Comparison of ENCODE assay signal across 14 cellular contexts in the genomic region with DNA sequence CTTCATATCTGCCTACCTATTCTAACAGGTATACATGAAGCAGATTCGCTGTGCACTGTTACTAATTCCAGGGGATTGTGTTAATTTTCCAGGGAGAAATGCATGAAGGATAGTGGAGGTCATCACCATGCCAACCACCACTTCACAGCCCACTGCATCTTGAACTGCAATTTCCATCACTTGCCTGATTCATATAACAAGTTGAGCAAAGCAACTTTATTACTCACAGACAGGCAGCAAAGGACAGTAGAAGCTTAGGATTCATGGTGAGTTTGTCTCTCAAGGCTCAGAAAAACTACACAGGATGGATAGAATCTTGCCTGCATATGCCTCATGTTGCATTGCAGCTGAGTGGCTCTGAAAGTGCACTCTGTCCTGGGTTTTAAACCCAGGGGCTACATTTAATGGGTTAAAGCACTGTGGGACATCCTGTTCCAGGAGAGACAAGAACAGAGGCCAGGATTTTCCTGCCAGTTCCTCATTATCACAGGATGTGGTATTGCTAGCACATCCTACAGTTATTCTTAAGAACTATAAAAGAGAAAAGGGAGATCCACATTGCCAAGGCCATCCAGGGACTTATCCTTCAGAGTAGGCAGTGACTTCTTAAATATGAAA.
DNase-seq lines count a peak whose midpoint lies in the region; ATAC-seq, FAIRE-seq and TF ChIP-seq lines count a peak whose summit lies in the region.
"Had no signal": no experiment of that assay in that cellular context is flagged by ENCODE, and none has a peak within 500 bp of the region (broad histone marks: within the 10 kb centered on the region; RNA-seq: fewer than 3 reads in every experiment).

No MANE protein-coding gene starts in this region.

- H3K9me3 Mint-ChIP-seq in activated CD4-positive, alpha-beta T cell treated with anti-CD3 and anti-CD28 coated beads, Interleukin-2, amount 10 ng/mL, durations not matched to agents 24 days and 14 days, result no peaks in the 10 kb centered on the region
- no peaks in the 10 kb centered on the region for H3K9me3 Mint-ChIP-seq in astrocyte (ENCODE audit: unreplicated experiment)

- intact Hi-C loops in activated CD4-positive, alpha-beta T cell treated with anti-CD3 and anti-CD28 coated beads, Interleukin-2, amount 10 ng/mL, durations not matched to agents 24 days and 14 days (cut with micrococcal nuclease), result no loop called here

- H3K9me3 ChIP-seq in astrocyte (ENCODE audit: insufficient read depth, low read depth, low read length), result no peaks in the 10 kb centered on the region

- H4K20me1 ChIP-seq in astrocyte (ENCODE audit: insufficient read depth, low read length), result no peaks in the 10 kb centered on the region

- FAIRE-seq in astrocyte (lab: Jason Lieb, UNC), result no peak
- no peak for FAIRE-seq in frontal cortex (lab: Jason Lieb, UNC)

- no peak overlapping the region for H3K4me3 ChIP-seq in HFF-Myc (replicated peaks; ENCODE audit: low read depth, low read length)
- H3K4me3 ChIP-seq in astrocyte (ENCODE audit: insufficient read depth, low read depth, low read length), result no peak overlapping the region

- no peaks in the 10 kb centered on the region for H3K4me1 ChIP-seq in astrocyte (ENCODE audit: insufficient read depth, low read length)
- H3K4me1 ChIP-seq: parathyroid adenoma had no signal

- H3K79me2 ChIP-seq in astrocyte (ENCODE audit: insufficient read depth, low read length), result no peaks in the 10 kb centered on the region
- H3K79me2 ChIP-seq: parathyroid adenoma had no signal

- no peaks in the 10 kb centered on the region for H3K36me3 ChIP-seq in astrocyte (ENCODE audit: insufficient read depth, low read length)

- no peak overlapping the region for H3K27ac ChIP-seq in astrocyte (ENCODE audit: low read depth, low read length)
- H3K27ac ChIP-seq: parathyroid adenoma had no signal

- no peak overlapping the region for H3K9ac ChIP-seq in astrocyte (ENCODE audit: low read length)
- H3K9ac ChIP-seq: parathyroid adenoma had no signal

- ATAC-seq in GM19035 (IDR thresholded peaks at IDR 0.05; ENCODE audit: unreplicated experiment) (no peak), GM21825 (IDR thresholded peaks at IDR 0.05; ENCODE audit: unreplicated experiment) (no peak)
- ATAC-seq: esophagus mucosa had no signal

- DNase-seq in activated CD4-positive, alpha-beta T cell treated with anti-CD3 and anti-CD28 coated beads, Interleukin-2, amount 10 ng/mL, durations not matched to agents 24 days and 14 days, result no peak
- DNase-seq in activated CD4-positive, alpha-beta T cell treated with anti-CD3 and anti-CD28 coated beads for 48 hours, result no peak
- DNase-seq in HFF-Myc (ENCODE audit: extremely low read depth, low read depth), result peak; percentile 32
- peak; percentile 17 for DNase-seq in astrocyte (ENCODE audit: low read depth)
- DNase-seq in left kidney (ENCODE audit: low read depth, low spot score), result peak; percentile 21
- no peak for DNase-seq in frontal cortex (ENCODE audit: low spot score in 2 of 2)
- DNase-seq: DMS79; MM.1S; NCI-H2081 treated with DMSO at 0.1 percent for 48 hours; stimulated activated CD4-positive, alpha-beta T cell treated with anti-CD3 and anti-CD28 coated beads, Interleukin-1b, Interleukin-23, amount 100 ng/mL, for 48 hours had no signal

- H3K27ac Mint-ChIP-seq in activated CD4-positive, alpha-beta T cell treated with anti-CD3 and anti-CD28 coated beads, Interleukin-2, amount 10 ng/mL, durations not matched to agents 24 days and 14 days, result peak overlapping the region; percentile 60
- no peak overlapping the region for H3K27ac Mint-ChIP-seq in astrocyte (ENCODE audit: unreplicated experiment)

- no peak overlapping the region for H2AFZ ChIP-seq in astrocyte (ENCODE audit: low read depth, low read length)
- H2AFZ ChIP-seq: parathyroid adenoma had no signal

- no peaks in the 10 kb centered on the region for H3K36me3 Mint-ChIP-seq in activated CD4-positive, alpha-beta T cell treated with anti-CD3 and anti-CD28 coated beads, Interleukin-2, amount 10 ng/mL, durations not matched to agents 24 days and 14 days (ENCODE audit: low read depth)
- H3K36me3 Mint-ChIP-seq in astrocyte (ENCODE audit: low read depth, unreplicated experiment), result no peaks in the 10 kb centered on the region

- peaks cover 9% of the 10 kb centered on the region for H3K4me1 Mint-ChIP-seq in activated CD4-positive, alpha-beta T cell treated with anti-CD3 and anti-CD28 coated beads, Interleukin-2, amount 10 ng/mL, durations not matched to agents 24 days and 14 days
- H3K4me1 Mint-ChIP-seq in astrocyte (ENCODE audit: low read depth, unreplicated experiment), result peaks cover 4% of the 10 kb centered on the region

- no peak overlapping the region for H3K4me2 ChIP-seq in astrocyte (ENCODE audit: low read length)

- H3K4me3 Mint-ChIP-seq in activated CD4-positive, alpha-beta T cell treated with anti-CD3 and anti-CD28 coated beads, Interleukin-2, amount 10 ng/mL, durations not matched to agents 24 days and 14 days, result no peak overlapping the region
- H3K4me3 Mint-ChIP-seq in astrocyte (ENCODE audit: unreplicated experiment), result no peak overlapping the region

- H3K27me3 ChIP-seq in astrocyte (ENCODE audit: insufficient read depth, low read length), result no peaks in the 10 kb centered on the region

- peaks cover 15% of the 10 kb centered on the region for H3K27me3 Mint-ChIP-seq in activated CD4-positive, alpha-beta T cell treated with anti-CD3 and anti-CD28 coated beads, Interleukin-2, amount 10 ng/mL, durations not matched to agents 24 days and 14 days
- peaks cover 10% of the 10 kb centered on the region for H3K27me3 Mint-ChIP-seq in astrocyte (ENCODE audit: low read depth, unreplicated experiment)

- TF ChIP-seq CTCF in HFF-Myc (IDR thresholded peaks at IDR 0.05; ENCODE audit: low read depth, low read length, missing control alignments), result no peak
- no peak for TF ChIP-seq CTCF in astrocyte (IDR thresholded peaks at IDR 0.05; ENCODE audit: insufficient read depth, low read depth, low read length)

Comparison
In these comparisons a context has a peak if more than half of its experiments do, and no peak if none do; other contexts are left out.
1. DNase-seq: peak in HFF-Myc (single experiment), astrocyte (single experiment) and left kidney (single experiment); none in activated CD4-positive, alpha-beta T cell treated with anti-CD3 and anti-CD28 coated beads, Interleukin-2, amount 10 ng/mL, durations not matched to agents 24 days and 14 days (single experiment), activated CD4-positive, alpha-beta T cell treated with anti-CD3 and anti-CD28 coated beads for 48 hours (single experiment) and frontal cortex (0 of 2).